9 cellular contexts compared by ENCODE assay signal in the genomic region with DNA sequence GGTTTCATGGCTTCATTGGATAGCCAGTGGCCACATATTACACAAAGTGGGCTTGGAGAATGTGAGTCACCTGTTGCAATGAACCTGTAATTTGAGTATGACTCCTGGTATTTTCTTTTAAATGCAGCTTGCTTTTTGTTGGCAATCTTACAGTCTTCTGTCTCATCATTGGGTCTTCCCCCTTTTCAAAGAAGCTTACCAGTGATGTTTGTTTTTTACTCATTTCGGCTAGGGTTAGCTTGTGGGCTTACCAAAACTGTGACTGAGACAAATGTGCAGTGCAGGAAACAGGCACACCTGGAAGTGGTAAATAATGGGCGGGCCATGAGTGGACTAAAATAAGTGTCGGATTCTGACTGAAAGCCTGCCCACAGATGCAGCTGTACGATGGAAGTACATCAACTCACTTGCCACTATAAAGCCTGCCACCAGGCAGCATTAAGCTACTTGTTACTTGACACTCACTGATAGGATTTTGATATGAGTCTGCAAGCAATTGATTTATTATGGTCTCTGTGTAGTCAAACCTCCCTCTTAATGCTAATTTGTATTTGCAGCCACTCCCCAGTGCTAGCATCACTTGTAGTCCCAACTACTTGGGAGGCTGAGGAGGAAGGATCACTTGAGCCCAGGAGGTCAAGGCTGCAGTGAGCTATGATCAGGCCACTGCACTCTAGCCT. TPM values are rescaled to one million over a fixed set of nuclear protein-coding genes. Genes with fewer than 3 reads are reported as not detected.
A peak's percentile ranks its signal among the peaks of the same experiment; 100 is the strongest.
DNase-seq lines count a peak whose midpoint lies in the region; ATAC-seq and TF ChIP-seq lines count a peak whose summit lies in the region.
"Had no signal": no experiment of that assay in that cellular context is flagged by ENCODE, and none has a peak within 500 bp of the region (broad histone marks: within the 10 kb centered on the region; RNA-seq: fewer than 3 reads in every experiment).

No MANE protein-coding gene starts in this region.

- peaks cover 41% of the 10 kb centered on the region for H3K4me1 Mint-ChIP-seq in activated T-helper 1 cell treated with anti-CD3 and anti-CD28 coated beads, Interleukin-12 subunit alpha, Interleukin-12 subunit beta, Interleukin-2, Interleukin-4 antibody, amounts not matched to agents 30 ng/mL and 10 ng/mL and 1 ng/mL, durations not matched to agents 14 hours and 24 hours and 36 hours (ENCODE audit: low read depth)

- H3K27me3 ChIP-seq in DND-41 (ENCODE audit: insufficient read depth, low read length, poor library complexity) (no peaks in the 10 kb centered on the region), lower lobe of right lung (ENCODE audit: low read depth) (no peaks in the 10 kb centered on the region)

- TF ChIP-seq CTCF in DND-41 (IDR thresholded peaks at IDR 0.05; ENCODE audit: borderline replicate concordance, extremely low read depth, low read length, poor library complexity, severe bottlenecking) = no peak
- no peak for TF ChIP-seq CTCF in lower lobe of right lung (IDR thresholded peaks at IDR 0.05)

- ATAC-seq in DND-41 (ENCODE audit: insufficient read depth, low read depth) = 0 out of 3 replicates have a peak, but pooled peaks have one; percentile 10
- ATAC-seq in GM21367 (IDR thresholded peaks at IDR 0.05; ENCODE audit: unreplicated experiment) = peak; percentile 79
- ATAC-seq in HG03558 (IDR thresholded peaks at IDR 0.05; ENCODE audit: extremely low read depth, unreplicated experiment) = peak; percentile 75
- peak; percentile 69 for ATAC-seq in stimulated activated naive CD8-positive, alpha-beta T cell treated with anti-CD3 and anti-CD28 coated beads, Interleukin-15, Interleukin-2, amounts not matched to agents 100 U/mL and 50 U/mL, for 24 hours
- ATAC-seq in lower lobe of right lung = no peak

- no peaks in the 10 kb centered on the region for H4K20me1 ChIP-seq in DND-41 (ENCODE audit: insufficient read depth, low read length)

- no peak overlapping the region for H2AFZ ChIP-seq in DND-41 (ENCODE audit: low read depth, low read length)

- H3K4me1 ChIP-seq in DND-41 (ENCODE audit: insufficient read depth, low read length) = peaks cover 26% of the 10 kb centered on the region
- H3K4me1 ChIP-seq in lower lobe of right lung = peaks cover 16% of the 10 kb centered on the region

- intact Hi-C loops in activated T-helper 1 cell treated with anti-CD3 and anti-CD28 coated beads, Interleukin-12 subunit alpha, Interleukin-12 subunit beta, Interleukin-2, Interleukin-4 antibody, amounts not matched to agents 30 ng/mL and 10 ng/mL and 1 ng/mL, durations not matched to agents 14 hours and 24 hours and 36 hours (cut with micrococcal nuclease) = loop anchor here (1.0 to 5.0 kb wide), 9 partner anchors 7 to 990 kb away; no protein-coding TSS in a partner anchor
- intact Hi-C loops in lower lobe of right lung (cut with DNase I) = no loop called here

- H3K36me3 ChIP-seq in DND-41 (ENCODE audit: insufficient read depth, low read length) (no peaks in the 10 kb centered on the region), lower lobe of right lung (no peaks in the 10 kb centered on the region)
- H3K36me3 ChIP-seq: cardiac muscle cell had no signal

- H3K27ac Mint-ChIP-seq in activated T-helper 1 cell treated with anti-CD3 and anti-CD28 coated beads, Interleukin-12 subunit alpha, Interleukin-12 subunit beta, Interleukin-2, Interleukin-4 antibody, amounts not matched to agents 30 ng/mL and 10 ng/mL and 1 ng/mL, durations not matched to agents 14 hours and 24 hours and 36 hours = peak overlapping the region; percentile 26

- no peak overlapping the region for H3K4me2 ChIP-seq in DND-41 (ENCODE audit: insufficient read depth, low read length)

- peak overlapping the region; percentile 10 for H3K4me3 Mint-ChIP-seq in activated T-helper 1 cell treated with anti-CD3 and anti-CD28 coated beads, Interleukin-12 subunit alpha, Interleukin-12 subunit beta, Interleukin-2, Interleukin-4 antibody, amounts not matched to agents 30 ng/mL and 10 ng/mL and 1 ng/mL, durations not matched to agents 14 hours and 24 hours and 36 hours

- peaks cover 19% of the 10 kb centered on the region for H3K27me3 Mint-ChIP-seq in activated T-helper 1 cell treated with anti-CD3 and anti-CD28 coated beads, Interleukin-12 subunit alpha, Interleukin-12 subunit beta, Interleukin-2, Interleukin-4 antibody, amounts not matched to agents 30 ng/mL and 10 ng/mL and 1 ng/mL, durations not matched to agents 14 hours and 24 hours and 36 hours (ENCODE audit: insufficient read depth)

- H3K36me3 Mint-ChIP-seq in activated T-helper 1 cell treated with anti-CD3 and anti-CD28 coated beads, Interleukin-12 subunit alpha, Interleukin-12 subunit beta, Interleukin-2, Interleukin-4 antibody, amounts not matched to agents 30 ng/mL and 10 ng/mL and 1 ng/mL, durations not matched to agents 14 hours and 24 hours and 36 hours (ENCODE audit: low read depth) = peaks cover 1% of the 10 kb centered on the region

- H3K4me3 ChIP-seq in DND-41 (ENCODE audit: low read depth in 1 of 2, low read length in 2 of 2) (no peak overlapping the region), lower lobe of right lung (no peak overlapping the region)
- H3K4me3 ChIP-seq: cardiac muscle cell had no signal

- H3K9ac ChIP-seq in DND-41 (ENCODE audit: low read depth, low read length) = no peak overlapping the region

- peak; percentile 43 for DNase-seq in DND-41
- peak; percentile 64 for DNase-seq in activated T-helper 1 cell treated with anti-CD3 and anti-CD28 coated beads, Interleukin-12 subunit alpha, Interleukin-12 subunit beta, Interleukin-2, Interleukin-4 antibody, amounts not matched to agents 30 ng/mL and 10 ng/mL and 1 ng/mL, durations not matched to agents 14 hours and 24 hours and 36 hours (ENCODE audit: low spot score)
- peak; percentile 49 for DNase-seq in stimulated activated naive CD8-positive, alpha-beta T cell treated with anti-CD3 and anti-CD28 coated beads, Interleukin-15, Interleukin-2, amounts not matched to agents 100 U/mL and 50 U/mL, for 24 hours
- no peak for DNase-seq in COLO829 (ENCODE audit: low spot score)
- DNase-seq in lower lobe of right lung = no peak
- no peak for DNase-seq in NCI-H2081 treated with DMSO at 0.1 percent for 48 hours (lab: John Stamatoyannopoulos, UW)

- no peak overlapping the region for H3K27ac ChIP-seq in DND-41 (ENCODE audit: low read length)
- no peak overlapping the region for H3K27ac ChIP-seq in lower lobe of right lung
- H3K27ac ChIP-seq: cardiac muscle cell had no signal

- H3K9me3 Mint-ChIP-seq in activated T-helper 1 cell treated with anti-CD3 and anti-CD28 coated beads, Interleukin-12 subunit alpha, Interleukin-12 subunit beta, Interleukin-2, Interleukin-4 antibody, amounts not matched to agents 30 ng/mL and 10 ng/mL and 1 ng/mL, durations not matched to agents 14 hours and 24 hours and 36 hours = no peaks in the 10 kb centered on the region

- H3K9me3 ChIP-seq in DND-41 (ENCODE audit: insufficient read depth, low read length, severe bottlenecking) (no peaks in the 10 kb centered on the region), lower lobe of right lung (no peaks in the 10 kb centered on the region)

- no peaks in the 10 kb centered on the region for H3K79me2 ChIP-seq in DND-41 (ENCODE audit: insufficient read depth, low read length)

RNA-seq across cellular contexts. Expression of a gene that starts 4.2 kb away (rescaled TPM):
- total RNA-seq in activated T-helper 1 cell treated with anti-CD3 and anti-CD28 coated beads, Interleukin-12 subunit alpha, Interleukin-12 subunit beta, Interleukin-2, Interleukin-4 antibody, amounts not matched to agents 30 ng/mL and 10 ng/mL and 1 ng/mL, durations not matched to agents 14 hours and 24 hours and 36 hours = 0.67 and 0.73 TPM in 2 replicates
- 5.3 TPM for total RNA-seq in lower lobe of right lung

Comparison
In these comparisons a context has a peak if more than half of its experiments do, and no peak if none do; other contexts are left out.
1. ATAC-seq: peak in DND-41 (single experiment), GM21367 (single experiment), HG03558 (single experiment) and stimulated activated naive CD8-positive, alpha-beta T cell treated with anti-CD3 and anti-CD28 coated beads, Interleukin-15, Interleukin-2, amounts not matched to agents 100 U/mL and 50 U/mL, for 24 hours (single experiment); none in lower lobe of right lung (0 of 2).
2. DNase-seq: peak in DND-41 (single experiment), activated T-helper 1 cell treated with anti-CD3 and anti-CD28 coated beads, Interleukin-12 subunit alpha, Interleukin-12 subunit beta, Interleukin-2, Interleukin-4 antibody, amounts not matched to agents 30 ng/mL and 10 ng/mL and 1 ng/mL, durations not matched to agents 14 hours and 24 hours and 36 hours (single experiment) and stimulated activated naive CD8-positive, alpha-beta T cell treated with anti-CD3 and anti-CD28 coated beads, Interleukin-15, Interleukin-2, amounts not matched to agents 100 U/mL and 50 U/mL, for 24 hours (single experiment); none in COLO829 (single experiment), lower lobe of right lung (single experiment) and NCI-H2081 treated with DMSO at 0.1 percent for 48 hours (single experiment).